Comparison of ENCODE assay signal across 8 cellular contexts in genomic region chr6:36985384-36985962, GRCh38. TPM values are rescaled to one million over a fixed set of nuclear protein-coding genes. Genes with fewer than 3 reads are reported as not detected.
DNase-seq lines count a peak whose midpoint lies in the region; ATAC-seq and TF ChIP-seq lines count a peak whose summit lies in the region.

No MANE protein-coding gene starts in this region.

- DNase-seq in A673 (ENCODE audit: low spot score) = no peak
- DNase-seq in activated B cell treated with CpG ODN at 0.5 μM for 24 hours = no peak
- peak in 1 of 3 donors; percentile 50 for DNase-seq in right lobe of liver
- no peak for DNase-seq in NCI-H510A (lab: John Stamatoyannopoulos, UW)
- DNase-seq in activated naive CD4-positive, alpha-beta T cell treated with anti-CD3 and anti-CD28 coated beads for 36 hours = no peak
- no peak for DNase-seq in AML-193 (lab: John Stamatoyannopoulos, UW)

- no TSS peak for BruUV-seq in A673 (replicated peaks; lab: Mats Ljungman, UMichigan)

- H3K4me1 ChIP-seq in A673 (ENCODE audit: insufficient read depth, low read length, poor library complexity, severe bottlenecking) = peaks cover 14% of the 10 kb centered on the region
- H3K4me1 ChIP-seq in right lobe of liver = peaks cover 0 to 16% (median 5%) of the 10 kb centered on the region in 4 donors

- H3K27me3 Mint-ChIP-seq in activated B cell treated with CpG ODN at 0.5 μM for 24 hours = no peaks in the 10 kb centered on the region
- H3K27me3 Mint-ChIP-seq in activated naive CD4-positive, alpha-beta T cell treated with anti-CD3 and anti-CD28 coated beads for 36 hours (ENCODE audit: low read depth) = no peaks in the 10 kb centered on the region

- H3K9me3 ChIP-seq in A673 (ENCODE audit: low read depth, low read length, poor library complexity, severe bottlenecking) = no peaks in the 10 kb centered on the region
- H3K9me3 ChIP-seq in right lobe of liver = no peaks in the 10 kb centered on the region

- peaks cover 22% of the 10 kb centered on the region for H3K36me3 Mint-ChIP-seq in activated B cell treated with CpG ODN at 0.5 μM for 24 hours (ENCODE audit: low read depth)
- peaks cover 4% of the 10 kb centered on the region for H3K36me3 Mint-ChIP-seq in activated naive CD4-positive, alpha-beta T cell treated with anti-CD3 and anti-CD28 coated beads for 36 hours (ENCODE audit: low read depth)

- no peak for TF ChIP-seq POLR2A in right lobe of liver (IDR thresholded peaks at IDR 0.05)

- CTCF ChIA-PET in A673 (lab: Charles Lee) = interaction anchor here (0.5 to 1.1 kb wide), 2 partner anchors 8 to 204 kb away, joined by 4 to 13 read pairs; no protein-coding TSS in a partner anchor
- CTCF ChIA-PET in activated B cell treated with CpG ODN at 0.5 μM for 24 hours (lab: Charles Lee) = interaction anchor here (0.9 to 12.5 kb wide), 8 partner anchors 19 to 225 kb away, joined by 3 to 167 read pairs (median 4); no protein-coding TSS in a partner anchor
- CTCF ChIA-PET in activated naive CD4-positive, alpha-beta T cell treated with anti-CD3 and anti-CD28 coated beads for 36 hours (lab: Charles Lee) = interaction anchor here (1.0 to 1.4 kb wide), 2 partner anchors 33 to 100 kb away, joined by 3 to 6 read pairs; no protein-coding TSS in a partner anchor

- H3K36me3 ChIP-seq in A673 (ENCODE audit: insufficient read depth, low read length, poor library complexity, severe bottlenecking) (peaks cover 3% of the 10 kb centered on the region), right lobe of liver (no peaks in the 10 kb centered on the region)

- H3K4me3 ChIP-seq in A673 (ENCODE audit: low read depth, low read length, poor library complexity, severe bottlenecking) (peak overlapping the region; percentile 99), right lobe of liver (peak overlapping the region; percentile 98 to 100 (median 100))

- no peak overlapping the region for H3K4me3 Mint-ChIP-seq in activated B cell treated with CpG ODN at 0.5 μM for 24 hours
- H3K4me3 Mint-ChIP-seq in activated naive CD4-positive, alpha-beta T cell treated with anti-CD3 and anti-CD28 coated beads for 36 hours = no peak overlapping the region

- no peak for TF ChIP-seq CTCF in A673 (conservative IDR thresholded peaks at IDR 0.05; ENCODE audit: low read depth, low read length)
- TF ChIP-seq CTCF in activated B cell treated with CpG ODN at 0.5 μM for 24 hours (IDR thresholded peaks at IDR 0.05) = no peak
- TF ChIP-seq CTCF in right lobe of liver (IDR thresholded peaks at IDR 0.05) = no peak

- peaks cover 22% of the 10 kb centered on the region for H3K4me1 Mint-ChIP-seq in activated B cell treated with CpG ODN at 0.5 μM for 24 hours
- H3K4me1 Mint-ChIP-seq in activated naive CD4-positive, alpha-beta T cell treated with anti-CD3 and anti-CD28 coated beads for 36 hours (ENCODE audit: low read depth) = peaks cover 24% of the 10 kb centered on the region

- 0% methylated on average over 24 of the region's 26 CpGs for WGBS in right lobe of liver (ENCODE audit: insufficient coverage, low coverage, low lambda C conversion rate, missing lambda C conversion rate)

- H3K27me3 ChIP-seq in A673 (replicated peaks; ENCODE audit: insufficient read depth, low read depth, low read length, poor library complexity) = no peaks in the 10 kb centered on the region
- H3K27me3 ChIP-seq in right lobe of liver = no peaks in the 10 kb centered on the region

- POLR2A ChIA-PET in A673 (lab: Charles Lee; ENCODE audit: low non-redundant PET) (interaction anchor here (0.6 kb wide), 1 partner anchor 13 kb away, joined by 4 read pairs; no protein-coding TSS in a partner anchor), activated B cell treated with CpG ODN at 0.5 μM for 24 hours (lab: Charles Lee) (interaction anchor here (0.6 to 5.3 kb wide), 22 partner anchors 8 to 862 kb away, joined by 3 to 209 read pairs (median 6); partner anchors contain the start of genes C6orf89, FGD2, PI16 and PPIL1)

- no peaks in the 10 kb centered on the region for H3K9me3 Mint-ChIP-seq in activated B cell treated with CpG ODN at 0.5 μM for 24 hours
- H3K9me3 Mint-ChIP-seq in activated naive CD4-positive, alpha-beta T cell treated with anti-CD3 and anti-CD28 coated beads for 36 hours = no peaks in the 10 kb centered on the region

- ATAC-seq in GM21515 (IDR thresholded peaks at IDR 0.05; ENCODE audit: unreplicated experiment) (peak; percentile 17), activated B cell treated with CpG ODN at 0.5 μM for 24 hours (ENCODE audit: low read depth) (peak; percentile 8), right lobe of liver (no peak), HG03280 (IDR thresholded peaks at IDR 0.05; ENCODE audit: unreplicated experiment) (no peak)

- H3K27ac Mint-ChIP-seq in activated B cell treated with CpG ODN at 0.5 μM for 24 hours = no peak overlapping the region
- no peak overlapping the region for H3K27ac Mint-ChIP-seq in activated naive CD4-positive, alpha-beta T cell treated with anti-CD3 and anti-CD28 coated beads for 36 hours

- intact Hi-C loops in A673 (cut with micrococcal nuclease; ENCODE audit: unreplicated experiment) (no loop called here), activated B cell treated with CpG ODN at 0.5 μM for 24 hours (cut with micrococcal nuclease) (loop anchor here (5.0 kb wide), 1 partner anchor 832 kb away; the partner anchor contains the start of gene ZFAND3), right lobe of liver (cut with DNase I) (no loop called here)
- intact Hi-C loops in activated naive CD4-positive, alpha-beta T cell treated with anti-CD3 and anti-CD28 coated beads for 36 hours (cut with micrococcal nuclease) = no loop called here

- peak overlapping the region; percentile 99 for H3K27ac ChIP-seq in A673 (ENCODE audit: low read depth, low read length, poor library complexity, severe bottlenecking)
- peak overlapping the region; percentile 98 to 100 (median 99) for H3K27ac ChIP-seq in right lobe of liver

RNA-seq across cellular contexts. Expression of gene MTCH1, which starts 0.5 kb away (rescaled TPM):
- total RNA-seq in A673 (2021) (219 and 242 TPM in 2 replicates), activated B cell treated with CpG ODN at 0.5 μM for 24 hours (128 and 133 TPM in 2 replicates), right lobe of liver (10 to 100 TPM; 56.3 to 73.7 (median 63.3) TPM)
- 100 to 1,000 TPM in 1 of 2 experiments, 10 to 100 TPM in 1; 97.4 to 101 TPM for total RNA-seq in activated naive CD4-positive, alpha-beta T cell treated with anti-CD3 and anti-CD28 coated beads for 36 hours

RNA-seq across cellular contexts. Expression of gene FGD2, which starts 20.0 kb away (rescaled TPM):
- total RNA-seq in A673 (2021) (not detected in 2 replicates), activated B cell treated with CpG ODN at 0.5 μM for 24 hours (362 and 435 TPM in 2 replicates), right lobe of liver (10 to 100 TPM in 2 of 6 experiments, 1 to 10 TPM in 4; 6.6 to 15.6 (median 9.6) TPM)
- under 1 TPM; 0.25 to 0.48 TPM for total RNA-seq in activated naive CD4-positive, alpha-beta T cell treated with anti-CD3 and anti-CD28 coated beads for 36 hours

RNA-seq across cellular contexts. Expression of gene PI16, which starts 30.9 kb away (rescaled TPM):
- total RNA-seq in A673 (2021) = not detected in 2 replicates
- 0.10 and 0.78 TPM in 2 replicates for total RNA-seq in activated B cell treated with CpG ODN at 0.5 μM for 24 hours
- under 1 TPM in 2 of 6 experiments, not detected in 4; 0.11 to 0.42 TPM for total RNA-seq in right lobe of liver
- total RNA-seq in activated naive CD4-positive, alpha-beta T cell treated with anti-CD3 and anti-CD28 coated beads for 36 hours = under 1 TPM; 0.24 to 0.27 TPM

Comparison
In these comparisons a context has a peak if more than half of its experiments do, and no peak if none do; other contexts are left out.
1. ATAC-seq: peak in GM21515 (single experiment) and activated B cell treated with CpG ODN at 0.5 μM for 24 hours (single experiment); none in right lobe of liver (0 of 4) and HG03280 (single experiment).
2. RNA of gene FGD2, which starts 20.0 kb away (total RNA-seq): 362 to 435 TPM in activated B cell treated with CpG ODN at 0.5 μM for 24 hours; 6.6 to 15.6 TPM in right lobe of liver, 0.25 to 0.48 TPM in activated naive CD4-positive, alpha-beta T cell treated with anti-CD3 and anti-CD28 coated beads for 36 hours and not detected in A673; every median in the first group is over 10 times any median in the second.